ENCODE assay signal across 1 cellular context in the genomic region with DNA sequence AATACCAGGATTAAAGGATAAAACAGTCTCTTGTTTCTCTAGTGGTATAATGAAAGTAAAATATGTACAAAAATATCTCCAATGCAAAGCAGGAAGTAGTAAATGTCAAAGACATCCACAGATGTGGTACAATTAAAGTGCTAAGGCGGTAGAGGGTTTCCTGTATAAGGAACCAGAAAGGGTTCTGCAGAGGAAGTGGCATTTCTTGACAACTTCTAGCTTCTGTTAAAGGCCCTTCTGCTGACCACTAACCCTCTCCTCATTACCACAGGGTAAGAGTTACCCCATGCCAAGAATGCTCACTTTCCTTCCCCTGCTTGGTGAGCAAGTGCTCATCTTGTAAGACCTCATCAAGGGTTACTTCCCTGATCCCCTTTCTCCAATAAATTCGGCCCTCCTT.
TF ChIP-seq lines count a peak whose summit lies in the region.

No MANE protein-coding gene starts in this region.

TF ChIP-seq in GM12878, 131 proteins besides CTCF, POLR2A, EP300 and RAD21 (continued from another document):
- TF ChIP-seq, protein P1, sequence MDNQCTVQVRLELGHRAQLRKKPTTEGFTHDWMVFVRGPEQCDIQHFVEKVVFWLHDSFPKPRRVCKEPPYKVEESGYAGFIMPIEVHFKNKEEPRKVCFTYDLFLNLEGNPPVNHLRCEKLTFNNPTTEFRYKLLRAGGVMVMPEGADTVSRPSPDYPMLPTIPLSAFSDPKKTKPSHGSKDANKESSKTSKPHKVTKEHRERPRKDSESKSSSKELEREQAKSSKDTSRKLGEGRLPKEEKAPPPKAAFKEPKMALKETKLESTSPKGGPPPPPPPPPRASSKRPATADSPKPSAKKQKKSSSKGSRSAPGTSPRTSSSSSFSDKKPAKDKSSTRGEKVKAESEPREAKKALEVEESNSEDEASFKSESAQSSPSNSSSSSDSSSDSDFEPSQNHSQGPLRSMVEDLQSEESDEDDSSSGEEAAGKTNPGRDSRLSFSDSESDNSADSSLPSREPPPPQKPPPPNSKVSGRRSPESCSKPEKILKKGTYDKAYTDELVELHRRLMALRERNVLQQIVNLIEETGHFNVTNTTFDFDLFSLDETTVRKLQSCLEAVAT (IDR thresholded peaks at IDR 0.05): 0 out of 2 replicates have a peak, but pooled peaks have one; percentile 39
- TF ChIP-seq MTA2 (IDR thresholded peaks at IDR 0.05; ENCODE audit: low read depth) (peak; percentile 81), MEF2B (IDR thresholded peaks at IDR 0.05; ENCODE audit: partially characterized antibody, poor library complexity, severe bottlenecking) (peak; percentile 64), RFX5 (IDR thresholded peaks at IDR 0.05; ENCODE audit: low read depth, low read length) (no peak), SP1 (IDR thresholded peaks at IDR 0.05; ENCODE audit: low read depth, low read length) (peak; percentile 18), BCL11A (IDR thresholded peaks at IDR 0.05; ENCODE audit: low read depth, low read length) (peak; percentile 67; the same call in 1 of the 2 replicates), MEF2A (IDR thresholded peaks at IDR 0.05; ENCODE audit: insufficient read depth, low read depth, low read length) (0 out of 2 replicates have a peak, but pooled peaks have one; percentile 19), RBBP5 (conservative IDR thresholded peaks at IDR 0.05) (no peak), RUNX3 (IDR thresholded peaks at IDR 0.05; ENCODE audit: low read length) (peak; percentile 73), ETV6 (conservative IDR thresholded peaks at IDR 0.05 in 1 of 2, IDR thresholded peaks at IDR 0.05 in 1 of 2; ENCODE audit: borderline replicate concordance in 1 of 2, low read depth in 1 of 2) (peak in 1 of 2 experiments; percentile 50; a peak in 1 of 4 replicates), NR2F1 (conservative IDR thresholded peaks at IDR 0.05) (0 out of 2 replicates have a peak, but pooled peaks have one; percentile 32)
- TF ChIP-seq, protein P2, sequence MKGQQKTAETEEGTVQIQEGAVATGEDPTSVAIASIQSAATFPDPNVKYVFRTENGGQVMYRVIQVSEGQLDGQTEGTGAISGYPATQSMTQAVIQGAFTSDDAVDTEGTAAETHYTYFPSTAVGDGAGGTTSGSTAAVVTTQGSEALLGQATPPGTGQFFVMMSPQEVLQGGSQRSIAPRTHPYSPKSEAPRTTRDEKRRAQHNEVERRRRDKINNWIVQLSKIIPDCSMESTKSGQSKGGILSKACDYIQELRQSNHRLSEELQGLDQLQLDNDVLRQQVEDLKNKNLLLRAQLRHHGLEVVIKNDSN (IDR thresholded peaks at IDR 0.05; ENCODE audit: borderline replicate concordance, extremely low read length, insufficient read depth, low read depth, low read length): no peak
TF ChIP-seq in GM12878: peak in this region for 17.
